In the genomic region with DNA sequence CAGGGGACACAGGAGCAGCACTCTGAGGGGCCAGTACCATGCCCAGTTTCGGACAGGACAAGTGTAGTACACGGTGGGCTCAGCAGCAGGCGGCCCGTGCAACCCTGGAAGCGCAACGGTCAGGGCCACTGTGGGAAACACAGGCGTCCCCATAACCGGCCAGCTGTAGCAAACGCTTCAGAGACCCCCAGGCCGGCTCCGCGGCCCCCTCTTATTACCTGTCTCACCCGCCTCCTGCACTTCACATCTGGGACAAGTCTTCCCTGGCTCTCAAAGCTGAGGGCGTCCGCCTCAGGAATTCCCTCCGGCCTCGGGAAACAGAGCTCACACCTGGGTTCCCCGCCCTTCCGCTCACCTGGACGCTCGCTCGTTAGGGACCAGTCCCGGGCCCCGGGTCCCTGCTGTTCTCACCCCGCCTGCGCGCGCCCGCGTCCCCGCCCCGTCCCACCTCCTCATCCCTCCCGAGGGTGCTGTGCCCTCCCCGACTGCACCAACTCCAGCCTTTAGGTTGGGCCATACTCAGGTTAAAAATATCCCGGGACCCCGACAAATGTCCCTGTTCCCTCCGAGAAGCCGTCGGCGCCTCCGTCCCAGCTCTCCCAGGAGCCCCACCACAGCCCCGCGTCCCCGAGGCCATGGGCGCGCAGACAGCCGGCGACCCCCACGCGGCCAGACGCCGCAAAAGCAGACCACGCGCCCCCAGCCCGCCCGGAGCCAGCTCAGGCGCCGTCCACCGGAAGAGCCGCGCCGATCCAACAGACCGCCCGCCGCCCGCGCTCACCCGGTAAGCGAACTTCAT, we compare ENCODE assay signal across 8 cellular contexts.
A peak's percentile ranks its signal among the peaks of the same experiment; 100 is the strongest.
DNase-seq lines count a peak whose midpoint lies in the region; ATAC-seq, FAIRE-seq and TF ChIP-seq lines count a peak whose summit lies in the region.
"Not testable (repeated sequence)": the region's sequence is repeated elsewhere in the genome, so short reads cannot be mapped to it uniquely, and the experiment has no call there.

No MANE protein-coding gene starts in this region.

- WGBS in K562 (ENCODE audit: insufficient coverage, low coverage, missing lambda C conversion rate) = no CpG with 5 or more reads among the region's 69 CpGs
- WGBS in right lobe of liver (ENCODE audit: insufficient coverage, low coverage, low lambda C conversion rate, missing lambda C conversion rate) = no CpG with 5 or more reads among the region's 69 CpGs
- no CpG with 5 or more reads among the region's 69 CpGs for WGBS in upper lobe of left lung, 2 donors

- in situ Hi-C loops in K562 (cut with MboI) = not testable (repeated sequence)

- H3K4me2 ChIP-seq in K562 (ENCODE audit: insufficient read depth, low read length) = not testable (repeated sequence)

- not testable (repeated sequence) for H3K27me3 Mint-ChIP-seq in progenitor cell of endocrine pancreas

- BruUV-seq in K562 (replicated peaks; lab: Mats Ljungman, UMichigan) = TSS peak; percentile 41

- TF ChIP-seq CTCF in WI38 (IDR thresholded peaks at IDR 0.05; ENCODE audit: low read depth, low read length); K562 (IDR thresholded peaks at IDR 0.05 in 2 of 3, conservative IDR thresholded peaks at IDR 0.05 in 1 of 3; ENCODE audit: insufficient read depth in 2 of 3, low read depth in 1 of 3, low read length in 3 of 3); foreskin keratinocyte (conservative IDR thresholded peaks at IDR 0.05); right lobe of liver (IDR thresholded peaks at IDR 0.05); progenitor cell of endocrine pancreas (IDR thresholded peaks at IDR 0.05; ENCODE audit: unreplicated experiment); upper lobe of left lung (IDR thresholded peaks at IDR 0.05): not testable (repeated sequence)

- peak overlapping the region; percentile 46 for H3K4me3 ChIP-seq in WI38 (ENCODE audit: low read depth, low read length)
- peak overlapping the region; percentile 48 for H3K4me3 ChIP-seq in K562
- H3K4me3 ChIP-seq in right lobe of liver = peak overlapping the region in 2 of 3 donors; percentile 38 to 42
- H3K4me3 ChIP-seq in upper lobe of left lung = peak overlapping the region; percentile 40 to 53 (median 45)

- not testable (repeated sequence) for H3K9me3 Mint-ChIP-seq in progenitor cell of endocrine pancreas (ENCODE audit: low read depth)

- not testable (repeated sequence) for DNase-seq in K562 (ENCODE audit: extremely low read depth in 1 of 4, low spot score in 3 of 4); foreskin keratinocyte; progenitor cell of endocrine pancreas (ENCODE audit: low spot score, unreplicated experiment)
- DNase-seq in right lobe of liver (peak in 1 of 3 donors; percentile 54), upper lobe of left lung (peak in 1 of 2 donors; percentile 86)

- H3K36me3 Mint-ChIP-seq in progenitor cell of endocrine pancreas (ENCODE audit: insufficient read depth) = not testable (repeated sequence)

- H3K9me1 ChIP-seq in K562 (ENCODE audit: control insufficient read depth, insufficient read depth, low read length) = not testable (repeated sequence)

- H3K4me1 ChIP-seq in K562 (replicated peaks in 1 of 2; ENCODE audit: control insufficient read depth in 2 of 2, insufficient read depth in 2 of 2, low read length in 2 of 2); foreskin keratinocyte; right lobe of liver; upper lobe of left lung: not testable (repeated sequence)

- H3K27ac Mint-ChIP-seq in progenitor cell of endocrine pancreas = not testable (repeated sequence)

- FAIRE-seq in K562 (lab: Jason Lieb, UNC) = not testable (repeated sequence)

- peak; percentile 6 for ATAC-seq in GM19467 (IDR thresholded peaks at IDR 0.05; ENCODE audit: unreplicated experiment)
- ATAC-seq in HG03565 (IDR thresholded peaks at IDR 0.05; ENCODE audit: unreplicated experiment) = peak; percentile 4
- peak; percentile 52 for ATAC-seq in K562
- peak; percentile 51 for ATAC-seq in foreskin keratinocyte
- ATAC-seq in right lobe of liver = peak; percentile 1 to 27 (median 10)
- peak in 1 of 2 donors; percentile 40 for ATAC-seq in upper lobe of left lung (ENCODE audit: low FRiP score in 2 of 2)

- H4K20me1 ChIP-seq in K562 (replicated peaks; ENCODE audit: control insufficient read depth, insufficient read depth, low read length) = not testable (repeated sequence)

- not testable (repeated sequence) for H3K4me1 Mint-ChIP-seq in progenitor cell of endocrine pancreas (ENCODE audit: low read depth)

- POLR2A ChIA-PET in K562 (lab: Yijun Ruan, JAX) = not testable (repeated sequence)

- H3K9me3 ChIP-seq in K562 (replicated peaks; ENCODE audit: control insufficient read depth, insufficient read depth, low read depth, low read length); right lobe of liver; upper lobe of left lung: not testable (repeated sequence)

- not testable (repeated sequence) for TF ChIP-seq RAD21 in K562 (CRISPR knock-in tag; conservative IDR thresholded peaks at IDR 0.05 in 1 of 2, IDR thresholded peaks at IDR 0.05 in 1 of 2)

- not testable (repeated sequence) for H3K27ac ChIP-seq in K562 (ENCODE audit: extremely low read depth, low read depth, low read length); foreskin keratinocyte; right lobe of liver
- H3K27ac ChIP-seq in upper lobe of left lung = peak overlapping the region in 1 of 4 donors; percentile 60

- not testable (repeated sequence) for H3K36me3 ChIP-seq in K562 (ENCODE audit: control insufficient read depth, insufficient read depth, low read length); right lobe of liver; upper lobe of left lung

- not testable (repeated sequence) for TF ChIP-seq POLR2A in K562 (conservative IDR thresholded peaks at IDR 0.05); right lobe of liver (IDR thresholded peaks at IDR 0.05); upper lobe of left lung (IDR thresholded peaks at IDR 0.05)

- H2AFZ ChIP-seq in K562 (ENCODE audit: low read depth, low read length) = not testable (repeated sequence)

- TF ChIP-seq EP300 in K562 (IDR thresholded peaks at IDR 0.05; ENCODE audit: low read length); upper lobe of left lung (IDR thresholded peaks at IDR 0.05): not testable (repeated sequence)

- H3K79me2 ChIP-seq in K562 (ENCODE audit: control insufficient read depth, insufficient read depth, low read length) = not testable (repeated sequence)

- peak overlapping the region in 1 of 2 experiments; percentile 79; a peak in 3 of 4 replicates for H3K9ac ChIP-seq in K562 (ENCODE audit: insufficient read depth in 1 of 2, low read depth in 2 of 2, low read length in 2 of 2)

- CTCF ChIA-PET in K562 (lab: Yijun Ruan, JAX; ENCODE audit: low intra/inter-chr PET ratio) = not testable (repeated sequence)

- not testable (repeated sequence) for H3K27me3 ChIP-seq in K562 (ENCODE audit: control insufficient read depth in 2 of 2, insufficient read depth in 2 of 2, low read length in 2 of 2); foreskin keratinocyte; right lobe of liver; upper lobe of left lung

- intact Hi-C loops in K562 (cut with micrococcal nuclease); right lobe of liver (cut with DNase I): not testable (repeated sequence)

- H3K4me3 Mint-ChIP-seq in progenitor cell of endocrine pancreas (ENCODE audit: low read depth) = peak overlapping the region; percentile 16

TF ChIP-seq in K562, 482 proteins besides CTCF, POLR2A, EP300 and RAD21:
- TF ChIP-seq RBM22 (IDR thresholded peaks at IDR 0.05; ENCODE audit: low read depth, low read length, poor library complexity, severe bottlenecking) (peak; percentile 20), PHF8 (IDR thresholded peaks at IDR 0.05; ENCODE audit: borderline replicate concordance, low read length) (peak; percentile 29; the same call in 1 of the 2 replicates)
